In genomic region chr4:170875868-170876267, GRCh38 we compare ENCODE assay signal across 19 cellular contexts.
DNase-seq lines count a peak whose midpoint lies in the region; ATAC-seq and TF ChIP-seq lines count a peak whose summit lies in the region.
"Had no signal": no experiment of that assay in that cellular context is flagged by ENCODE, and none has a peak within 500 bp of the region (broad histone marks: within the 10 kb centered on the region; RNA-seq: fewer than 3 reads in every experiment).

No MANE protein-coding gene starts in this region.

- no peak overlapping the region for H3K9ac ChIP-seq in smooth muscle cell (ENCODE audit: low read depth)

- no peak overlapping the region for H3K27ac Mint-ChIP-seq in MCF 10A (ENCODE audit: low read depth, unreplicated experiment)
- H3K27ac Mint-ChIP-seq: effector memory CD8-positive, alpha-beta T cell; stimulated activated memory B cell treated with anti-CD40 and anti-IgM and Interleukin-4, amounts not matched to agents 10 μg/mL and 1 μg/mL and 100 μg/mL, for 72 hours had no signal

- no peaks in the 10 kb centered on the region for H3K36me3 Mint-ChIP-seq in MCF 10A (ENCODE audit: insufficient read depth, unreplicated experiment)
- H3K36me3 Mint-ChIP-seq: stimulated activated memory B cell treated with anti-CD40 and anti-IgM and Interleukin-4, amounts not matched to agents 10 μg/mL and 1 μg/mL and 100 μg/mL, for 72 hours had no signal

- H3K4me3 ChIP-seq in breast epithelium (no peak overlapping the region), NB4 (ENCODE audit: low read depth, low read length) (no peak overlapping the region), brain microvascular endothelial cell (ENCODE audit: low read depth, low read length) (no peak overlapping the region), smooth muscle cell (no peak overlapping the region)
- H3K4me3 ChIP-seq: gastroesophageal sphincter, HAP-1, Peyer's patch, right atrium auricular region had no signal

- H3K36me3 ChIP-seq in breast epithelium (no peaks in the 10 kb centered on the region), brain microvascular endothelial cell (replicated peaks) (no peaks in the 10 kb centered on the region), smooth muscle cell (ENCODE audit: low read depth) (no peaks in the 10 kb centered on the region)
- H3K36me3 ChIP-seq: gastroesophageal sphincter, HAP-1, Peyer's patch, right atrium auricular region had no signal

- H3K4me1 Mint-ChIP-seq in MCF 10A (ENCODE audit: insufficient read depth, unreplicated experiment) = peaks cover 14% of the 10 kb centered on the region
- H3K4me1 Mint-ChIP-seq: stimulated activated memory B cell treated with anti-CD40 and anti-IgM and Interleukin-4, amounts not matched to agents 10 μg/mL and 1 μg/mL and 100 μg/mL, for 72 hours had no signal

- no peaks in the 10 kb centered on the region for H3K9me3 Mint-ChIP-seq in MCF 10A (ENCODE audit: unreplicated experiment)
- H3K9me3 Mint-ChIP-seq: stimulated activated memory B cell treated with anti-CD40 and anti-IgM and Interleukin-4, amounts not matched to agents 10 μg/mL and 1 μg/mL and 100 μg/mL, for 72 hours had no signal

- no peaks in the 10 kb centered on the region for H3F3A ChIP-seq in smooth muscle cell (ENCODE audit: low read depth)

- no peak overlapping the region for H2AFZ ChIP-seq in smooth muscle cell (ENCODE audit: low read depth)

- no peak overlapping the region for H3K27ac ChIP-seq in breast epithelium
- no peak overlapping the region for H3K27ac ChIP-seq in brain microvascular endothelial cell
- H3K27ac ChIP-seq in smooth muscle cell (ENCODE audit: low read depth) = no peak overlapping the region
- H3K27ac ChIP-seq: gastroesophageal sphincter, Peyer's patch, right atrium auricular region had no signal

- H3K27me3 ChIP-seq in breast epithelium (no peaks in the 10 kb centered on the region), brain microvascular endothelial cell (replicated peaks) (no peaks in the 10 kb centered on the region), smooth muscle cell (ENCODE audit: low read depth) (no peaks in the 10 kb centered on the region)
- H3K27me3 ChIP-seq: gastroesophageal sphincter, Peyer's patch, right atrium auricular region had no signal

- no peak overlapping the region for H3K4me3 Mint-ChIP-seq in MCF 10A (ENCODE audit: unreplicated experiment)
- H3K4me3 Mint-ChIP-seq: effector memory CD8-positive, alpha-beta T cell; stimulated activated memory B cell treated with anti-CD40 and anti-IgM and Interleukin-4, amounts not matched to agents 10 μg/mL and 1 μg/mL and 100 μg/mL, for 72 hours had no signal

- WGBS in smooth muscle cell (ENCODE audit: low lambda C conversion rate) = 92% methylated on average over 1 of the region's 1 CpG

- H3K9me3 ChIP-seq in breast epithelium (no peaks in the 10 kb centered on the region), smooth muscle cell (replicated peaks; ENCODE audit: low read depth) (no peaks in the 10 kb centered on the region)
- H3K9me3 ChIP-seq: gastroesophageal sphincter, HAP-1, Peyer's patch, right atrium auricular region had no signal

- TF ChIP-seq CTCF in MCF 10A (IDR thresholded peaks at IDR 0.05; ENCODE audit: unreplicated experiment) = no peak
- no peak for TF ChIP-seq CTCF in breast epithelium (IDR thresholded peaks at IDR 0.05)
- peak; percentile 12 for TF ChIP-seq CTCF in NB4 (IDR thresholded peaks at IDR 0.05; ENCODE audit: low read depth, low read length)
- TF ChIP-seq CTCF in brain microvascular endothelial cell (IDR thresholded peaks at IDR 0.05; ENCODE audit: low read depth, low read length, missing control alignments) = peak; percentile 50
- TF ChIP-seq CTCF in smooth muscle cell (IDR thresholded peaks at IDR 0.05; ENCODE audit: borderline replicate concordance, insufficient read depth, poor library complexity, severe bottlenecking) = peak; percentile 25

- POLR2A ChIA-PET in MCF 10A (lab: Yijun Ruan, JAX) = no interaction called here

- intact Hi-C loops in MCF 10A (cut with micrococcal nuclease) = no loop called here
- intact Hi-C loops in breast epithelium (cut with DNase I; ENCODE audit: low total_unique reads) = no loop called here

- BruUV-seq in MCF 10A (replicated peaks; lab: Mats Ljungman, UMichigan) = no TSS peak

- H3K4me1 ChIP-seq in breast epithelium = no peaks in the 10 kb centered on the region
- no peaks in the 10 kb centered on the region for H3K4me1 ChIP-seq in smooth muscle cell (ENCODE audit: low read depth)
- H3K4me1 ChIP-seq: gastroesophageal sphincter, HAP-1, Peyer's patch, right atrium auricular region had no signal

- H3K4me2 ChIP-seq in smooth muscle cell = no peak overlapping the region

- H4K20me1 ChIP-seq in smooth muscle cell (ENCODE audit: low read depth) = no peaks in the 10 kb centered on the region

- TF ChIP-seq POLR2A in breast epithelium (IDR thresholded peaks at IDR 0.05) (no peak), NB4 (IDR thresholded peaks at IDR 0.05; ENCODE audit: extremely low read depth, insufficient read length) (no peak)

- CTCF ChIA-PET in MCF 10A (lab: Yijun Ruan, JAX) = interaction anchor here (0.6 to 1.0 kb wide), 4 partner anchors 22 to 666 kb away, joined by 3 to 9 read pairs (median 3); no protein-coding TSS in a partner anchor

- DNase-seq in MCF 10A (ENCODE audit: unreplicated experiment) (peak; percentile 13), breast epithelium (ENCODE audit: low spot score in 2 of 2) (no peak), NB4 (ENCODE audit: low read depth) (peak; percentile 25), brain microvascular endothelial cell (no peak), smooth muscle cell (lab: John Stamatoyannopoulos, UW; ENCODE audit: unreplicated experiment) (no peak), NCI-H1436 treated with DMSO at 0.1 percent for 48 hours (lab: John Stamatoyannopoulos, UW) (no peak), GM03348 (ENCODE audit: low spot score) (no peak)
- DNase-seq: activated naive CD4-positive, alpha-beta T cell treated with Interleukin-2 at 50 U/mL for 16 hours; DMS 273 treated with DMSO at 0.1 percent for 48 hours; effector memory CD8-positive, alpha-beta T cell; left cardiac atrium; MM.1S; Peyer's patch; stimulated activated CD4-positive, alpha-beta T cell treated with anti-CD3 and anti-CD28 coated beads, Interleukin-4, amount 100 ng/mL, for 4 hours had no signal

- no peaks in the 10 kb centered on the region for H3K27me3 Mint-ChIP-seq in MCF 10A (ENCODE audit: insufficient read depth, unreplicated experiment)
- H3K27me3 Mint-ChIP-seq: effector memory CD8-positive, alpha-beta T cell; stimulated activated memory B cell treated with anti-CD40 and anti-IgM and Interleukin-4, amounts not matched to agents 10 μg/mL and 1 μg/mL and 100 μg/mL, for 72 hours had no signal

- in situ Hi-C loops in brain microvascular endothelial cell (cut with HindIII; ENCODE audit: low pct_ligation_motif_present, low sequenced_read_pairs) = no loop called here

- no peaks in the 10 kb centered on the region for H3K79me2 ChIP-seq in smooth muscle cell (ENCODE audit: low read depth)

- no peak for ATAC-seq in GM19324 (IDR thresholded peaks at IDR 0.05; ENCODE audit: low FRiP score, unreplicated experiment)
- ATAC-seq: effector memory CD8-positive, alpha-beta T cell; gastroesophageal sphincter; left cardiac atrium; stimulated activated memory B cell treated with anti-CD40 and anti-IgM and Interleukin-4, amounts not matched to agents 10 μg/mL and 1 μg/mL and 100 μg/mL, for 72 hours had no signal

Comparison
In these comparisons a context has a peak if more than half of its experiments do, and no peak if none do; other contexts are left out.
1. DNase-seq: peak in MCF 10A (single experiment) and NB4 (single experiment); none in breast epithelium (0 of 2), brain microvascular endothelial cell (single experiment), smooth muscle cell (single experiment), NCI-H1436 treated with DMSO at 0.1 percent for 48 hours (single experiment) and GM03348 (single experiment).
2. CTCF ChIP-seq: peak in NB4 (single experiment), brain microvascular endothelial cell (single experiment) and smooth muscle cell (single experiment); none in MCF 10A (single experiment) and breast epithelium (0 of 3).